In genomic region chr1:40965531-40965930, GRCh38 we compare ENCODE assay signal across 18 cellular contexts. TPM values are rescaled to one million over a fixed set of nuclear protein-coding genes. Genes with fewer than 3 reads are reported as not detected.
DNase-seq lines count a peak whose midpoint lies in the region; ATAC-seq and TF ChIP-seq lines count a peak whose summit lies in the region.
"Had no signal": no experiment of that assay in that cellular context is flagged by ENCODE, and none has a peak within 500 bp of the region (broad histone marks: within the 10 kb centered on the region; RNA-seq: fewer than 3 reads in every experiment).

No MANE protein-coding gene starts in this region.

- H4K5ac ChIP-seq in H9 (ENCODE audit: insufficient read length, low read depth, low read length) = peak overlapping the region; percentile 68

- no peak overlapping the region for H2BK15ac ChIP-seq in H9 (ENCODE audit: low read depth, low read length)

- POLR2A ChIA-PET in WTC11 (lab: Charles Lee) = no interaction called here
- POLR2A ChIA-PET in naive thymus-derived CD4-positive, alpha-beta T cell (lab: Charles Lee) = no interaction called here
- POLR2A ChIA-PET in RWPE1 (lab: Yijun Ruan, JAX; ENCODE audit: low non-redundant PET) = no interaction called here
- POLR2A ChIA-PET in naive thymus-derived CD8-positive, alpha-beta T cell (lab: Charles Lee) = no interaction called here

- no peak overlapping the region for H3K14ac ChIP-seq in H9 (ENCODE audit: insufficient read depth, low read length)

- H3K27ac ChIP-seq in H9 (ENCODE audit: insufficient read length, low read depth, low read length) (no peak overlapping the region), sigmoid colon (peak overlapping the region in 3 of 4 donors; percentile 26 to 88 (median 78)), RWPE1 (no peak overlapping the region)
- H3K27ac ChIP-seq in naive thymus-derived CD4-positive, alpha-beta T cell (ENCODE audit: low read depth, low read length) = no peak overlapping the region

- H3K36me3 Mint-ChIP-seq in H9 (ENCODE audit: insufficient read depth in 1 of 3, low read depth in 3 of 3) = no peaks in the 10 kb centered on the region; a peak in 1 of 7 replicates
- H3K36me3 Mint-ChIP-seq in WTC11 = no peaks in the 10 kb centered on the region
- no peaks in the 10 kb centered on the region for H3K36me3 Mint-ChIP-seq in endothelial cell (ENCODE audit: low read depth, unreplicated experiment)
- H3K36me3 Mint-ChIP-seq in naive thymus-derived CD4-positive, alpha-beta T cell = no peaks in the 10 kb centered on the region
- no peaks in the 10 kb centered on the region for H3K36me3 Mint-ChIP-seq in naive thymus-derived CD8-positive, alpha-beta T cell
- H3K36me3 Mint-ChIP-seq: CD14-positive monocyte had no signal

- H2AFZ ChIP-seq in H9 (ENCODE audit: low read length) = peak overlapping the region; percentile 84

- no peak overlapping the region for H2BK5ac ChIP-seq in H9 (ENCODE audit: insufficient read length, low read length)

- H3K9me3 ChIP-seq in H9 (ENCODE audit: control insufficient read depth, low read depth, low read length) (no peaks in the 10 kb centered on the region), sigmoid colon (no peaks in the 10 kb centered on the region)
- no peaks in the 10 kb centered on the region for H3K9me3 ChIP-seq in naive thymus-derived CD4-positive, alpha-beta T cell (ENCODE audit: control insufficient read depth in 2 of 3, low read length in 3 of 3)
- H3K9me3 ChIP-seq: Caco-2, SJSA1 had no signal

- H3K4me1 Mint-ChIP-seq in H9 (peaks cover 10 to 13% of the 10 kb centered on the region in 2 experiments), WTC11 (peaks cover 15% of the 10 kb centered on the region), endothelial cell (ENCODE audit: unreplicated experiment) (peaks cover 30% of the 10 kb centered on the region)
- H3K4me1 Mint-ChIP-seq in naive thymus-derived CD4-positive, alpha-beta T cell = peaks cover 0 to 2% (median 0%) of the 10 kb centered on the region in 7 donors
- H3K4me1 Mint-ChIP-seq in naive thymus-derived CD8-positive, alpha-beta T cell = peaks cover 0 to 2% (median 0%) of the 10 kb centered on the region in 4 donors

- no peak overlapping the region for H3K4me3 ChIP-seq in sigmoid colon
- H3K4me3 ChIP-seq in naive thymus-derived CD4-positive, alpha-beta T cell (ENCODE audit: low read length) = no peak overlapping the region
- H3K4me3 ChIP-seq: SJSA1 had no signal

- H3K56ac ChIP-seq in H9 (ENCODE audit: insufficient read length, low read depth, low read length) = no peak overlapping the region

- H3T11ph ChIP-seq in H9 (ENCODE audit: low read length) = no peak overlapping the region

- no peak overlapping the region for H4K8ac ChIP-seq in H9 (replicated peaks; ENCODE audit: insufficient read length, low read depth, low read length)

- no peak for DNase-seq in H9
- DNase-seq in WTC11 (ENCODE audit: low spot score) = no peak
- DNase-seq in endothelial cell (ENCODE audit: low spot score) = no peak
- peak; percentile 57 for DNase-seq in sigmoid colon
- no peak for DNase-seq in naive thymus-derived CD4-positive, alpha-beta T cell
- DNase-seq in RWPE1 (ENCODE audit: low spot score) = no peak
- DNase-seq in naive thymus-derived CD8-positive, alpha-beta T cell = no peak
- DNase-seq: Caco-2; DMS153; EL; NCI-H1417 treated with DMSO at 0.1 percent for 48 hours; NCI-H1930; NCI-H446; NCI-H69; NK-92 treated with Interleukin-12 subunit alpha and Interleukin-12 subunit beta, amount 100 ng/mL, for 24 hours had no signal

- H3K4me2 ChIP-seq in H9 (ENCODE audit: insufficient read depth, insufficient read length, low read length) = no peak overlapping the region

- H3K23me2 ChIP-seq in H9 (ENCODE audit: insufficient read length, low read depth, low read length, poor library complexity, severe bottlenecking) = no peaks in the 10 kb centered on the region

- H3K27me3 ChIP-seq in H9 (ENCODE audit: insufficient read depth, low read length) (no peaks in the 10 kb centered on the region), sigmoid colon (no peaks in the 10 kb centered on the region)
- H3K27me3 ChIP-seq in naive thymus-derived CD4-positive, alpha-beta T cell (ENCODE audit: control insufficient read depth in 2 of 2, insufficient read depth in 2 of 2, low read length in 2 of 2) = no peaks in the 10 kb centered on the region
- H3K27me3 ChIP-seq: SJSA1 had no signal

- H3K79me2 ChIP-seq in H9 (ENCODE audit: insufficient read depth, low read length) = no peaks in the 10 kb centered on the region

- H3K4me3 Mint-ChIP-seq in H9 (no peak overlapping the region), WTC11 (no peak overlapping the region), endothelial cell (ENCODE audit: unreplicated experiment) (no peak overlapping the region)
- H3K4me3 Mint-ChIP-seq in naive thymus-derived CD4-positive, alpha-beta T cell = no peak overlapping the region
- H3K4me3 Mint-ChIP-seq in naive thymus-derived CD8-positive, alpha-beta T cell = no peak overlapping the region

- H3K36me3 ChIP-seq in sigmoid colon = no peaks in the 10 kb centered on the region
- no peaks in the 10 kb centered on the region for H3K36me3 ChIP-seq in naive thymus-derived CD4-positive, alpha-beta T cell (ENCODE audit: control insufficient read depth in 2 of 3, insufficient read depth in 3 of 3, low read length in 3 of 3)
- H3K36me3 ChIP-seq: SJSA1 had no signal

- H3K18ac ChIP-seq in H9 (ENCODE audit: insufficient read length, low read depth, low read length) = no peak overlapping the region

- no peak overlapping the region for H2BK12ac ChIP-seq in H9 (ENCODE audit: insufficient read length, low read depth, low read length)

- H2BK20ac ChIP-seq in H9 (ENCODE audit: low read depth, low read length, poor library complexity, severe bottlenecking) = no peak overlapping the region

- H2AK5ac ChIP-seq in H9 (ENCODE audit: insufficient read length, low read length) = no peak overlapping the region

- no peak overlapping the region for H4K91ac ChIP-seq in H9 (ENCODE audit: insufficient read length, low read depth, low read length)

- no CpG with 5 or more reads among the region's 10 CpGs for WGBS in H9 (ENCODE audit: extremely low coverage, insufficient read length, low lambda C conversion rate)
- WGBS in sigmoid colon, 2 donors = 71 to 81% methylated on average over 10 of the region's 10 CpGs

- H3K9ac ChIP-seq in H9 (ENCODE audit: extremely low read depth, insufficient read length, low read length) = no peak overlapping the region

- no peak overlapping the region for H3K4ac ChIP-seq in H9 (ENCODE audit: low read depth, low read length)

- H3K23ac ChIP-seq in H9 (ENCODE audit: insufficient read length, low read depth, low read length) = no peak overlapping the region

- H4K20me1 ChIP-seq in H9 (ENCODE audit: control insufficient read depth, insufficient read depth, insufficient read length) = no peaks in the 10 kb centered on the region

- TF ChIP-seq CTCF in H9 (conservative IDR thresholded peaks at IDR 0.05) (no peak), WTC11 (IDR thresholded peaks at IDR 0.05) (no peak), endothelial cell (IDR thresholded peaks at IDR 0.05; ENCODE audit: unreplicated experiment) (no peak), sigmoid colon (IDR thresholded peaks at IDR 0.05) (no peak), RWPE1 (conservative IDR thresholded peaks at IDR 0.05; ENCODE audit: low read depth) (no peak)

- H3K9me3 Mint-ChIP-seq in H9 (no peaks in the 10 kb centered on the region), WTC11 (no peaks in the 10 kb centered on the region), endothelial cell (ENCODE audit: unreplicated experiment) (no peaks in the 10 kb centered on the region)
- H3K9me3 Mint-ChIP-seq in naive thymus-derived CD4-positive, alpha-beta T cell = no peaks in the 10 kb centered on the region
- no peaks in the 10 kb centered on the region for H3K9me3 Mint-ChIP-seq in naive thymus-derived CD8-positive, alpha-beta T cell
- H3K9me3 Mint-ChIP-seq: CD14-positive monocyte had no signal

- intact Hi-C loops in sigmoid colon (cut with DNase I) = no loop called here
- intact Hi-C loops in naive thymus-derived CD4-positive, alpha-beta T cell (cut with micrococcal nuclease) = no loop called here

- H3K27ac Mint-ChIP-seq in H9 (no peak overlapping the region), WTC11 (no peak overlapping the region), endothelial cell (ENCODE audit: unreplicated experiment) (peak overlapping the region; percentile 71)
- H3K27ac Mint-ChIP-seq in naive thymus-derived CD4-positive, alpha-beta T cell = no peak overlapping the region
- no peak overlapping the region for H3K27ac Mint-ChIP-seq in naive thymus-derived CD8-positive, alpha-beta T cell

- no peak overlapping the region for H2BK120ac ChIP-seq in H9 (ENCODE audit: low read depth, low read length, poor library complexity, severe bottlenecking)

- CTCF ChIA-PET in WTC11 (lab: Charles Lee) = interaction anchor here (1.7 to 3.3 kb wide), 2 partner anchors 12 to 17 kb away, joined by 9 to 15 read pairs; no protein-coding TSS in a partner anchor
- CTCF ChIA-PET in naive thymus-derived CD4-positive, alpha-beta T cell (lab: Charles Lee) = no interaction called here
- CTCF ChIA-PET in RWPE1 (lab: Yijun Ruan, JAX) = interaction anchor here (0.6 to 1.3 kb wide), 3 partner anchors 13 to 265 kb away, joined by 4 to 5 read pairs (median 4); no protein-coding TSS in a partner anchor

- H3K79me1 ChIP-seq in H9 (ENCODE audit: insufficient read depth, low read depth, low read length, poor library complexity, severe bottlenecking) = no peaks in the 10 kb centered on the region

- no peaks in the 10 kb centered on the region for H3K27me3 Mint-ChIP-seq in H9 (ENCODE audit: low read depth)
- H3K27me3 Mint-ChIP-seq in WTC11 (ENCODE audit: low read depth) = peaks cover 6% of the 10 kb centered on the region
- H3K27me3 Mint-ChIP-seq in endothelial cell (ENCODE audit: unreplicated experiment) = no peaks in the 10 kb centered on the region
- peaks cover 0 to 3% (median 0%) of the 10 kb centered on the region in 5 donors for H3K27me3 Mint-ChIP-seq in naive thymus-derived CD4-positive, alpha-beta T cell
- H3K27me3 Mint-ChIP-seq in naive thymus-derived CD8-positive, alpha-beta T cell = peaks cover 0 to 4% (median 0%) of the 10 kb centered on the region in 5 donors

- TF ChIP-seq POLR2A in sigmoid colon (IDR thresholded peaks at IDR 0.05) = no peak

- no peaks in the 10 kb centered on the region for H3K4me1 ChIP-seq in H9 (ENCODE audit: insufficient read depth, low read length)
- H3K4me1 ChIP-seq in sigmoid colon = peaks cover 0 to 30% (median 20%) of the 10 kb centered on the region in 4 donors
- H3K4me1 ChIP-seq in naive thymus-derived CD4-positive, alpha-beta T cell (ENCODE audit: control insufficient read depth in 2 of 2, insufficient read depth in 2 of 2, low read length in 2 of 2) = no peaks in the 10 kb centered on the region

- ATAC-seq in WTC11 = peak; percentile 69
- no peak for ATAC-seq in naive thymus-derived CD4-positive, alpha-beta T cell
- ATAC-seq in naive thymus-derived CD8-positive, alpha-beta T cell = no peak

- TF ChIP-seq EP300 in sigmoid colon (IDR thresholded peaks at IDR 0.05) = no peak

RNA-seq across cellular contexts. Expression of gene CTPS1, which starts 14.0 kb away (rescaled TPM):
- total RNA-seq in H9 (2021) = 100 and 105 TPM in 2 replicates
- 65.7 to 73.4 TPM (median 65.8 TPM) in 3 replicates for total RNA-seq in WTC11 (2021)
- total RNA-seq in endothelial cell (ENCODE audit: unreplicated experiment) = 41.2 TPM
- total RNA-seq in sigmoid colon = 10 to 100 TPM; 26.0 to 99.0 (median 58.0) TPM
- 10 to 100 TPM in 1 of 3 donors, 1 to 10 TPM in 2; 1.8 to 18.1 (median 5.1) TPM for polyA plus RNA-seq in sigmoid colon
- 10 to 100 TPM; 16.4 to 57.6 (median 40.6) TPM for total RNA-seq in naive thymus-derived CD4-positive, alpha-beta T cell
- 10 to 100 TPM; 12.4 to 16.5 TPM for polyA plus RNA-seq in naive thymus-derived CD4-positive, alpha-beta T cell
- total RNA-seq in naive thymus-derived CD8-positive, alpha-beta T cell = 10 to 100 TPM; 22.5 to 25.6 TPM
- 10 to 100 TPM; 12.7 to 21.3 (median 19.0) TPM for polyA plus RNA-seq in naive thymus-derived CD8-positive, alpha-beta T cell

RNA-seq across cellular contexts. Expression of gene SLFNL1, which starts 56.0 kb away (rescaled TPM):
- total RNA-seq in H9 (2021) (0.11 TPM in 1 of 2 replicates, not detected in the other), WTC11 (2021) (0.05 TPM in 1 of 3 replicates, not detected in the others), endothelial cell (ENCODE audit: unreplicated experiment) (0.38 TPM), sigmoid colon (under 1 TPM; 0.28 to 0.99 (median 0.38) TPM)
- under 1 TPM in 1 of 3 donors, not detected in 2; 0.32 TPM for polyA plus RNA-seq in sigmoid colon
- 1 to 10 TPM in 1 of 5 experiments, under 1 TPM in 4; 0.19 to 1.1 (median 0.29) TPM for total RNA-seq in naive thymus-derived CD4-positive, alpha-beta T cell
- polyA plus RNA-seq in naive thymus-derived CD4-positive, alpha-beta T cell = under 1 TPM; 0.25 to 0.69 TPM
- total RNA-seq in naive thymus-derived CD8-positive, alpha-beta T cell = under 1 TPM; 0.47 to 0.65 TPM
- polyA plus RNA-seq in naive thymus-derived CD8-positive, alpha-beta T cell = under 1 TPM; 0.12 to 0.49 (median 0.21) TPM
- total RNA-seq: HT1080 had no signal

Comparison
In these comparisons a context has a peak if more than half of its experiments do, and no peak if none do; other contexts are left out.
1. H3K27ac ChIP-seq: peak in sigmoid colon (3 of 4); none in H9 (single experiment), naive thymus-derived CD4-positive, alpha-beta T cell (single experiment) and RWPE1 (single experiment).